ENCODE assay signal across 25 cellular contexts in genomic region chr1:181263444-181263843, GRCh38.
"Had no signal": no experiment of that assay in that cellular context is flagged by ENCODE, and none has a peak within 500 bp of the region (broad histone marks: within the 10 kb centered on the region; RNA-seq: fewer than 3 reads in every experiment).

No MANE protein-coding gene starts in this region.

- H3K36me3 ChIP-seq: left ventricle myocardium inferior, neutrophil, stomach, thyroid gland, transverse colon, upper lobe of left lung, vagina had no signal

- DNase-seq: hypothalamus; islet precursor cell; left ventricle myocardium inferior; naive thymus-derived CD8-positive, alpha-beta T cell; occipital lobe; psoas muscle; stimulated activated CD4-positive, alpha-beta T cell treated with anti-CD3 and anti-CD28 coated beads, Interleukin-12 subunit alpha, Interleukin-12 subunit beta, amount 100 ng/mL, for 4 hours; stimulated activated CD4-positive, alpha-beta T cell treated with anti-CD3 and anti-CD28 coated beads, Interleukin-15, amount 100 ng/mL, for 24 hours; stimulated activated CD4-positive, alpha-beta T cell treated with anti-CD3 and anti-CD28 coated beads, Interleukin-2, amount 100 ng/mL, for 24 hours; stimulated activated CD4-positive, alpha-beta T cell treated with anti-CD3 and anti-CD28 coated beads, Interleukin-4, amount 100 ng/mL, for 1 hour; stimulated activated naive B cell treated with anti-CD40 and anti-IgM and Interleukin-4, amounts not matched to agents 10 μg/mL and 1 μg/mL and 100 μg/mL, for 72 hours; stimulated activated naive CD8-positive, alpha-beta T cell treated with anti-CD3 and anti-CD28 coated beads, Interleukin-15, Interleukin-2, amounts not matched to agents 100 U/mL and 50 U/mL, for 24 hours; stomach; testis; thyroid gland; transverse colon; upper lobe of left lung had no signal

- H3K9me3 ChIP-seq: neutrophil, psoas muscle, testis, thyroid gland, transverse colon, upper lobe of left lung, vagina had no signal

- H3K27ac Mint-ChIP-seq: memory B cell; nephron; stimulated activated naive B cell treated with anti-CD40 and anti-IgM and Interleukin-4, amounts not matched to agents 10 μg/mL and 1 μg/mL and 100 μg/mL, for 72 hours had no signal

- H3K4me1 Mint-ChIP-seq: memory B cell; nephron; neural crest cell; stimulated activated naive B cell treated with anti-CD40 and anti-IgM and Interleukin-4, amounts not matched to agents 10 μg/mL and 1 μg/mL and 100 μg/mL, for 72 hours had no signal

- H3K9me3 Mint-ChIP-seq: memory B cell, neural crest cell had no signal

- H3K79me2 ChIP-seq: parathyroid adenoma had no signal

- H3K4me1 ChIP-seq: left ventricle myocardium inferior, parathyroid adenoma, psoas muscle, stomach, testis, thyroid gland, transverse colon, upper lobe of left lung, vagina had no signal

- H3K4me3 ChIP-seq: left ventricle myocardium inferior, lung, psoas muscle, skin epidermis, stomach, testis, thyroid gland, transverse colon, upper lobe of left lung, vagina had no signal

- H3K9ac ChIP-seq: parathyroid adenoma had no signal

- H2AFZ ChIP-seq: parathyroid adenoma had no signal

- H3K27me3 ChIP-seq: neutrophil, testis, thyroid gland, transverse colon, upper lobe of left lung, vagina had no signal

- H3K27ac ChIP-seq: left ventricle myocardium inferior, neutrophil, parathyroid adenoma, psoas muscle, skin epidermis, stomach, testis, thyroid gland, transverse colon, upper lobe of left lung, vagina had no signal

- H3K36me3 Mint-ChIP-seq: memory B cell; naive thymus-derived CD8-positive, alpha-beta T cell; stimulated activated naive B cell treated with anti-CD40 and anti-IgM and Interleukin-4, amounts not matched to agents 10 μg/mL and 1 μg/mL and 100 μg/mL, for 72 hours had no signal

- H3K4me3 Mint-ChIP-seq: memory B cell; naive thymus-derived CD8-positive, alpha-beta T cell; nephron; neural crest cell; stimulated activated naive B cell treated with anti-CD40 and anti-IgM and Interleukin-4, amounts not matched to agents 10 μg/mL and 1 μg/mL and 100 μg/mL, for 72 hours had no signal
